In the genomic region with DNA sequence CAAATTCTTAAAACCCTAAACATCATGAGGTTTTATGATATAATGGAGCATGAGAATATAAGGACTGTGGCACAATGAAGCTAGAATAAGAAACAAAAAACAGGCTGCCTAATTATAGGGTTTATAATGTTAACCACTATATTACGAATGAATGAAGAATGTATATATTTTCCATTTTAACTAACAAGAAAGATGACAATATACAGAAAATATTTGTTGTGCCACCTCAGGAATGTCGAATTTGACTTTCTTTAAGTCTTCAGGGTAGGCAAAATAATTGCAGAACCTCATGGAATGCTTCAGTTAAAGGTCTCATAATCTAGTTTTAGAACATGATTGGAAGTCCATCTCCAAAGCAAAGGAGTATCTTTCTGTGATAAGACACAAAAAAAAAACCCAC, we compare ENCODE assay signal across 17 cellular contexts.
DNase-seq lines count a peak whose midpoint lies in the region; ATAC-seq and TF ChIP-seq lines count a peak whose summit lies in the region.
"Had no signal": no experiment of that assay in that cellular context is flagged by ENCODE, and none has a peak within 500 bp of the region (broad histone marks: within the 10 kb centered on the region; RNA-seq: fewer than 3 reads in every experiment).

No MANE protein-coding gene starts in this region.

- no peak for TF ChIP-seq CTCF in AG09309 (IDR thresholded peaks at IDR 0.05; ENCODE audit: control insufficient read depth, insufficient read depth, low read depth, low read length, missing control alignments)

- no peak overlapping the region for H3K4me3 ChIP-seq in AG09309 (ENCODE audit: control insufficient read depth, low read depth, low read length)
- H3K4me3 ChIP-seq: lung, uterus had no signal

- DNase-seq in AG09309 (ENCODE audit: low read depth) (peak; percentile 45), HS-5 (ENCODE audit: low read depth) (peak; percentile 86), amniotic epithelial cell (ENCODE audit: low read depth) (peak; percentile 70), hepatic stellate cell (ENCODE audit: low spot score) (peak; percentile 1), NCI-H524 treated with DMSO at 0.1 percent for 48 hours (lab: John Stamatoyannopoulos, UW) (no peak)
- DNase-seq in stimulated activated CD4-positive, alpha-beta T cell treated with anti-CD3 and anti-CD28 coated beads, Interleukin-2, amount 100 ng/mL, for 48 hours: no peak
- DNase-seq: ACHN; activated CD4-positive, alpha-beta memory T cell treated with anti-CD3 and anti-CD28 coated beads, Interleukin-2, amount 10 ng/mL, durations not matched to agents 7 days and 5 days; activated T-cell treated with anti-CD3 and anti-CD28 coated beads, Interleukin-2, amount 50 U/mL, for 72 hours; glutamatergic neuron; natural killer cell; NCI-H2029 treated with DMSO at 0.1 percent for 48 hours; NCI-H510A treated with DMSO at 0.1 percent for 48 hours; uterus had no signal

- ATAC-seq in GM18861 (IDR thresholded peaks at IDR 0.05; ENCODE audit: unreplicated experiment) (no peak), HG03520 (IDR thresholded peaks at IDR 0.05; ENCODE audit: unreplicated experiment) (no peak)
- ATAC-seq: activated T-cell treated with anti-CD3 and anti-CD28 coated beads, Interleukin-2, amount 50 U/mL, for 72 hours; natural killer cell had no signal

Comparison
In these comparisons a context has a peak if more than half of its experiments do, and no peak if none do; other contexts are left out.
1. DNase-seq: peak in AG09309 (single experiment), HS-5 (single experiment), amniotic epithelial cell (single experiment) and hepatic stellate cell (single experiment); none in stimulated activated CD4-positive, alpha-beta T cell treated with anti-CD3 and anti-CD28 coated beads, Interleukin-2, amount 100 ng/mL, for 48 hours (0 of 2) and NCI-H524 treated with DMSO at 0.1 percent for 48 hours (single experiment).